Comparison of ENCODE assay signal across 8 cellular contexts in the genomic region with DNA sequence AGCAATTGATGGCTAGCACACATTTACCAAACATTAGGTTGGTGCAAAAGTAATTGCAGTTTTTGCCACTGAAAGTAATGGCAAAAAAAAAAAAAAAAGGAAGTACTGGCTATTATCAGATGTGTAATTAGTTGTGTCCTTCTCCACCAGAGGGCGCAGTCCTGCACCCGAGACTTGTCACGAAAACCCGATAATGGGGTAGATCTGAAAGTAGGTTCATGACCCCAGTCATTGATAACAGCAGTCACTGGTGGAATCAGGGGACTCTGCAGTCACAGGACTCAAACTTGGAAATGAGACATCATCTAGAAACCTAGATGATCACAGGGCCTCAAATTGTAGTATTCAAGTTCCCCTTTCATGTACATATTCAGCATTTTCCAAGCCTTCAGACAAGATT. TPM values are rescaled to one million over a fixed set of nuclear protein-coding genes. Genes with fewer than 3 reads are reported as not detected.
DNase-seq lines count a peak whose midpoint lies in the region; ATAC-seq and TF ChIP-seq lines count a peak whose summit lies in the region.

No MANE protein-coding gene starts in this region.

- 1% methylated on average over 4 of the region's 4 CpGs for WGBS in right cardiac atrium

- H3K36me3 ChIP-seq in BE2C, result no peaks in the 10 kb centered on the region
- no peaks in the 10 kb centered on the region for H3K36me3 ChIP-seq in RWPE2 (ENCODE audit: low read depth)

- H3K9me3 ChIP-seq in BE2C (no peaks in the 10 kb centered on the region), RWPE2 (ENCODE audit: severe bottlenecking) (no peaks in the 10 kb centered on the region), right cardiac atrium (ENCODE audit: control insufficient read depth, low read length) (no peaks in the 10 kb centered on the region)

- TF ChIP-seq CTCF in BE2C (IDR thresholded peaks at IDR 0.05; ENCODE audit: low read depth, low read length) (peak; percentile 63), HL-60 (IDR thresholded peaks at IDR 0.05; ENCODE audit: insufficient read depth, low read length) (peak; percentile 32), RWPE2 (IDR thresholded peaks at IDR 0.05; ENCODE audit: poor library complexity, severe bottlenecking) (peak; percentile 52)

- peak; percentile 93 for ATAC-seq in GM18868 (IDR thresholded peaks at IDR 0.05; ENCODE audit: unreplicated experiment)
- ATAC-seq in RWPE2 (ENCODE audit: low read depth), result no peak
- ATAC-seq in right cardiac atrium, result no peak
- no peak for ATAC-seq in GM18867 (IDR thresholded peaks at IDR 0.05; ENCODE audit: unreplicated experiment)

- H3K27me3 ChIP-seq in BE2C (no peaks in the 10 kb centered on the region), HL-60 (ENCODE audit: insufficient read depth, poor library complexity, severe bottlenecking) (no peaks in the 10 kb centered on the region), RWPE2 (ENCODE audit: insufficient read depth, poor library complexity, severe bottlenecking) (no peaks in the 10 kb centered on the region), right cardiac atrium (ENCODE audit: control insufficient read depth, insufficient read depth) (no peaks in the 10 kb centered on the region)

- H3K4me3 ChIP-seq in BE2C (ENCODE audit: low read depth, low read length), result no peak overlapping the region
- no peak overlapping the region for H3K4me3 ChIP-seq in HL-60 (replicated peaks; ENCODE audit: insufficient read depth, low read length)
- H3K4me3 ChIP-seq in RWPE2 (ENCODE audit: severe bottlenecking), result no peak overlapping the region
- no peak overlapping the region for H3K4me3 ChIP-seq in right cardiac atrium (ENCODE audit: low read length)

- DNase-seq in BE2C (peak; percentile 57), HL-60 (ENCODE audit: low read depth in 1 of 2, low spot score in 1 of 2) (peak; percentile 20 to 72), RWPE2 (ENCODE audit: low spot score) (no peak), right cardiac atrium (peak in 2 of 3 donors; percentile 60 to 78)
- peak; percentile 37 for DNase-seq in activated effector memory CD4-positive, alpha-beta T cell treated with Interleukin-2 at 50 U/mL for 16 hours
- DNase-seq in stimulated activated CD4-positive, alpha-beta T cell treated with anti-CD3 and anti-CD28 coated beads, Interleukin-12 subunit alpha, Interleukin-12 subunit beta, amount 100 ng/mL, for 4 hours, result peak; percentile 13

- H3K27ac ChIP-seq in HL-60 (replicated peaks) (no peak overlapping the region), RWPE2 (ENCODE audit: poor library complexity, severe bottlenecking) (no peak overlapping the region), right cardiac atrium (ENCODE audit: low read length) (no peak overlapping the region)

- H3K4me1 ChIP-seq in BE2C, result no peaks in the 10 kb centered on the region
- no peaks in the 10 kb centered on the region for H3K4me1 ChIP-seq in RWPE2 (ENCODE audit: insufficient read depth, poor library complexity, severe bottlenecking)
- no peaks in the 10 kb centered on the region for H3K4me1 ChIP-seq in right cardiac atrium (ENCODE audit: control insufficient read depth, insufficient read depth, low read length)

- intact Hi-C loops in right cardiac atrium (cut with DNase I), result loop anchor here in 1 of 4 donors (10.0 kb wide), 1 partner anchor 149 kb away; the partner anchor contains the start of genes APOO and CXorf58

RNA-seq across cellular contexts. Expression of gene ACOT9, which starts 13.1 kb away (rescaled TPM):
- 10.6 TPM for polyA plus RNA-seq in BE2C (2012; ENCODE audit: insufficient read depth, insufficient read length, low read depth)
- total RNA-seq in right cardiac atrium, result 10 to 100 TPM; 33.5 to 50.2 (median 38.3) TPM
- 42.3 TPM for polyA plus RNA-seq in right cardiac atrium

RNA-seq across cellular contexts. Expression of gene SAT1, which starts 26.8 kb away (rescaled TPM):
- polyA plus RNA-seq in BE2C (2012; ENCODE audit: insufficient read depth, insufficient read length, low read depth), result 15.1 TPM
- 100 to 1,000 TPM; 275 to 486 (median 317) TPM for total RNA-seq in right cardiac atrium
- 523 TPM for polyA plus RNA-seq in right cardiac atrium
